ENCODE assay signal across 26 cellular contexts in genomic region chr1:188367669-188368068, GRCh38.
"Had no signal": no experiment of that assay in that cellular context is flagged by ENCODE, and none has a peak within 500 bp of the region (broad histone marks: within the 10 kb centered on the region; RNA-seq: fewer than 3 reads in every experiment).

No MANE protein-coding gene starts in this region.

- H3K27me3 ChIP-seq: esophagus squamous epithelium, neural progenitor cell, right atrium auricular region, suprapubic skin, transverse colon, upper lobe of right lung, uterus had no signal

- H3K4me1 ChIP-seq: esophagus squamous epithelium, neural progenitor cell, parathyroid adenoma, right atrium auricular region, suprapubic skin, transverse colon, upper lobe of right lung, uterus had no signal

- H3K27ac ChIP-seq: esophagus squamous epithelium, neural progenitor cell, parathyroid adenoma, right atrium auricular region, suprapubic skin, transverse colon, upper lobe of right lung, uterus had no signal

- H3K9me3 ChIP-seq: esophagus squamous epithelium, mucosa of descending colon, right atrium auricular region, suprapubic skin, transverse colon, upper lobe of right lung, uterus had no signal

- H3K4me2 ChIP-seq: neural progenitor cell, smooth muscle cell had no signal

- ATAC-seq: effector memory CD8-positive, alpha-beta T cell; left lobe of liver; mucosa of descending colon; natural killer cell treated with Interleukin-12 subunit alpha and Interleukin-12 subunit beta and Interleukin-15 and Interleukin-18, amount 100 ng/mL, for 72 hours; sciatic nerve; stimulated activated naive CD8-positive, alpha-beta T cell treated with anti-CD3 and anti-CD28 coated beads, Interleukin-15, amount 100 ng/mL, for 72 hours; upper lobe of right lung had no signal

- FAIRE-seq: endometrium, keratinocyte had no signal

- H2AFZ ChIP-seq: neural progenitor cell, parathyroid adenoma had no signal

- H3K79me2 ChIP-seq: parathyroid adenoma had no signal

- H3K9ac ChIP-seq: neural progenitor cell, parathyroid adenoma had no signal

- H3K36me3 ChIP-seq: esophagus squamous epithelium, neural progenitor cell, right atrium auricular region, suprapubic skin, transverse colon, upper lobe of right lung, uterus had no signal

- H3K4me3 ChIP-seq: esophagus squamous epithelium, mucosa of descending colon, neural progenitor cell, right atrium auricular region, smooth muscle cell, suprapubic skin, transverse colon, upper lobe of right lung, uterus had no signal

- DNase-seq: cortex of kidney; effector memory CD8-positive, alpha-beta T cell; erythroblast; esophagus squamous epithelium; mesenchymal stem cell; mucosa of descending colon; naive B cell; stimulated activated CD4-positive, alpha-beta T cell treated with anti-CD3 and anti-CD28 coated beads, Interleukin-12 subunit alpha, Interleukin-12 subunit beta, amount 100 ng/mL, for 4 hours; stimulated activated CD4-positive, alpha-beta T cell treated with anti-CD3 and anti-CD28 coated beads, Interleukin-1b, Interleukin-23, amount 100 ng/mL, for 48 hours; stimulated activated CD4-positive, alpha-beta T cell treated with anti-CD3 and anti-CD28 coated beads, Interleukin-4, amount 100 ng/mL, for 1 hour; stimulated activated CD8-positive, alpha-beta memory T cell treated with anti-CD3 and anti-CD28 coated beads, Interleukin-4, amount 100 ng/mL, for 48 hours; stimulated activated naive CD4-positive, alpha-beta T cell; stimulated activated naive CD8-positive, alpha-beta T cell treated with anti-CD3 and anti-CD28 coated beads, Interleukin-15, amount 100 ng/mL, for 72 hours; transverse colon; upper lobe of right lung; uterus had no signal
